Comparison of ENCODE assay signal across 8 cellular contexts in the genomic region with DNA sequence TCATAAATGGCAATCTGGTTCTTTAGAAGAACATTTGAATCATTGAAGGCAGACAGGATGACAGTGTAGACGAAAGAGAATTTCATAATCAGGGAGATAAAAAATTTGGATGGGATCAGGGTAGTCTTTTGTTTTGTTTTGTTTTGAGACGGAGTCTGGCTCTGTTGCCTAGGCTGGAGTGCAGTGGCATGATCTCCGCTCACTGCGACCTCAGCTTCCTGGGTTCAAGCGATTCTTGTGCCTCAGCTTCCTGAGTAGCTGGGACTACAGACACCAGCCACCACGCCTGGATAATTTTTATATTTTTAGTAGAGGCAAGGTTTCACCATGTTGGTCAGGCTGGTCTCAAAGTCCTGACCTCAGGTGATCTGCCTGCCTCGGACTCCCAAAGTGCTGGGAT. TPM values are rescaled to one million over a fixed set of nuclear protein-coding genes. Genes with fewer than 3 reads are reported as not detected.
DNase-seq lines count a peak whose midpoint lies in the region; ATAC-seq and TF ChIP-seq lines count a peak whose summit lies in the region.
"Not testable (repeated sequence)": the region's sequence is repeated elsewhere in the genome, so short reads cannot be mapped to it uniquely, and the experiment has no call there.

No MANE protein-coding gene starts in this region.

- peak overlapping the region; percentile 71 for H3K27ac Mint-ChIP-seq in activated T-cell treated with anti-CD3 and anti-CD28 coated beads, Interleukin-2, amount 50 U/mL, for 24 hours
- H3K27ac Mint-ChIP-seq in activated naive CD8-positive, alpha-beta T cell treated with anti-CD3 and anti-CD28 coated beads, Interleukin-2, amount 10 ng/mL, durations not matched to agents 7 days and 5 days: peak overlapping the region; percentile 86
- peak overlapping the region; percentile 10 for H3K27ac Mint-ChIP-seq in endothelial cell (ENCODE audit: unreplicated experiment)
- H3K27ac Mint-ChIP-seq in natural killer cell treated with Interleukin-12 subunit alpha and Interleukin-12 subunit beta and Interleukin-15 and Interleukin-18, amount 100 ng/mL, for 72 hours: peak overlapping the region in 1 of 2 donors; percentile 64
- peak overlapping the region; percentile 59 for H3K27ac Mint-ChIP-seq in stimulated activated naive CD8-positive, alpha-beta T cell treated with anti-CD3 and anti-CD28 coated beads, Interleukin-15, Interleukin-2, amounts not matched to agents 100 ng/mL and 50 ng/mL, for 24 hours

- H4K20me1 ChIP-seq in BLaER1 treated with 17β-estradiol and CSF1 and Interleukin-3, amounts not matched to agents 10 nM and 100 nM: peaks cover 21 to 67% (median 52%) of the 10 kb centered on the region in 11 experiments; a peak in 19 of 22 replicates

- peak overlapping the region; percentile 78 to 96 (median 88) for H3K4me2 ChIP-seq in BLaER1 treated with 17β-estradiol and CSF1 and Interleukin-3, amounts not matched to agents 10 nM and 100 nM

- H3K27ac ChIP-seq in BLaER1 treated with 17β-estradiol and CSF1 and Interleukin-3, amounts not matched to agents 10 nM and 100 nM: peak overlapping the region in 10 of 11 experiments; percentile 43 to 94 (median 66); a peak in 20 of 22 replicates

- peak overlapping the region; percentile 39 to 100 (median 92); a peak in 18 of 20 replicates for H3K4me3 ChIP-seq in BLaER1 treated with 17β-estradiol and CSF1 and Interleukin-3, amounts not matched to agents 10 nM and 100 nM
- H3K4me3 ChIP-seq in GM12865 (ENCODE audit: low read depth, low read length): peak overlapping the region; percentile 24

- H3K4me1 ChIP-seq in BLaER1 treated with 17β-estradiol and CSF1 and Interleukin-3, amounts not matched to agents 10 nM and 100 nM: peaks cover 50 to 65% (median 61%) of the 10 kb centered on the region in 10 experiments

- not testable (repeated sequence) for H3K9me3 Mint-ChIP-seq in activated T-cell treated with anti-CD3 and anti-CD28 coated beads, Interleukin-2, amount 50 U/mL, for 24 hours; activated naive CD8-positive, alpha-beta T cell treated with anti-CD3 and anti-CD28 coated beads, Interleukin-2, amount 10 ng/mL, durations not matched to agents 7 days and 5 days; endothelial cell (ENCODE audit: unreplicated experiment); natural killer cell treated with Interleukin-12 subunit alpha and Interleukin-12 subunit beta and Interleukin-15 and Interleukin-18, amount 100 ng/mL, for 72 hours; stimulated activated naive CD8-positive, alpha-beta T cell treated with anti-CD3 and anti-CD28 coated beads, Interleukin-15, Interleukin-2, amounts not matched to agents 100 ng/mL and 50 ng/mL, for 24 hours

- peaks cover 55% of the 10 kb centered on the region for H3K36me3 Mint-ChIP-seq in activated T-cell treated with anti-CD3 and anti-CD28 coated beads, Interleukin-2, amount 50 U/mL, for 24 hours (ENCODE audit: low read depth)
- H3K36me3 Mint-ChIP-seq in activated naive CD8-positive, alpha-beta T cell treated with anti-CD3 and anti-CD28 coated beads, Interleukin-2, amount 10 ng/mL, durations not matched to agents 7 days and 5 days: peaks cover 20% of the 10 kb centered on the region
- peaks cover 15% of the 10 kb centered on the region for H3K36me3 Mint-ChIP-seq in endothelial cell (ENCODE audit: low read depth, unreplicated experiment)
- H3K36me3 Mint-ChIP-seq in natural killer cell treated with Interleukin-12 subunit alpha and Interleukin-12 subunit beta and Interleukin-15 and Interleukin-18, amount 100 ng/mL, for 72 hours: not testable (repeated sequence)
- H3K36me3 Mint-ChIP-seq in stimulated activated naive CD8-positive, alpha-beta T cell treated with anti-CD3 and anti-CD28 coated beads, Interleukin-15, Interleukin-2, amounts not matched to agents 100 ng/mL and 50 ng/mL, for 24 hours (ENCODE audit: low read depth): peaks cover 49% of the 10 kb centered on the region

- peak overlapping the region; percentile 98 for H3K4me3 Mint-ChIP-seq in activated T-cell treated with anti-CD3 and anti-CD28 coated beads, Interleukin-2, amount 50 U/mL, for 24 hours
- H3K4me3 Mint-ChIP-seq in activated naive CD8-positive, alpha-beta T cell treated with anti-CD3 and anti-CD28 coated beads, Interleukin-2, amount 10 ng/mL, durations not matched to agents 7 days and 5 days: peak overlapping the region; percentile 97
- H3K4me3 Mint-ChIP-seq in endothelial cell (ENCODE audit: unreplicated experiment): not testable (repeated sequence)
- peak overlapping the region; percentile 55 for H3K4me3 Mint-ChIP-seq in natural killer cell treated with Interleukin-12 subunit alpha and Interleukin-12 subunit beta and Interleukin-15 and Interleukin-18, amount 100 ng/mL, for 72 hours
- H3K4me3 Mint-ChIP-seq in stimulated activated naive CD8-positive, alpha-beta T cell treated with anti-CD3 and anti-CD28 coated beads, Interleukin-15, Interleukin-2, amounts not matched to agents 100 ng/mL and 50 ng/mL, for 24 hours: peak overlapping the region; percentile 56

- POLR2A ChIA-PET in activated naive CD8-positive, alpha-beta T cell treated with anti-CD3 and anti-CD28 coated beads, Interleukin-2, amount 10 ng/mL, durations not matched to agents 7 days and 5 days (lab: Charles Lee): interaction anchor here (0.6 kb wide), 1 partner anchor 23 kb away, joined by 3 read pairs; a partner anchor contains a TSS

- DNase-seq in GM12865 (ENCODE audit: low read depth) (peak; percentile 55), T-helper 22 cell (ENCODE audit: low read depth) (peak; percentile 27)
- not testable (repeated sequence) for DNase-seq in activated T-cell treated with anti-CD3 and anti-CD28 coated beads, Interleukin-2, amount 50 U/mL, for 24 hours; endothelial cell (ENCODE audit: low spot score); natural killer cell treated with Interleukin-12 subunit alpha and Interleukin-12 subunit beta and Interleukin-15 and Interleukin-18, amount 100 ng/mL, for 72 hours (ENCODE audit: low spot score)
- peak; percentile 36 for DNase-seq in activated naive CD8-positive, alpha-beta T cell treated with anti-CD3 and anti-CD28 coated beads, Interleukin-2, amount 10 ng/mL, durations not matched to agents 7 days and 5 days

- peaks cover 19 to 48% (median 34%) of the 10 kb centered on the region in 11 experiments for H3K36me3 ChIP-seq in BLaER1 treated with 17β-estradiol and CSF1 and Interleukin-3, amounts not matched to agents 10 nM and 100 nM

- not testable (repeated sequence) for H3K27me3 ChIP-seq in BLaER1 treated with 17β-estradiol and CSF1 and Interleukin-3, amounts not matched to agents 10 nM and 100 nM

- ATAC-seq in activated naive CD8-positive, alpha-beta T cell treated with anti-CD3 and anti-CD28 coated beads, Interleukin-2, amount 10 ng/mL, durations not matched to agents 7 days and 5 days (ENCODE audit: low read depth): peak; percentile 9
- ATAC-seq in natural killer cell treated with Interleukin-12 subunit alpha and Interleukin-12 subunit beta and Interleukin-15 and Interleukin-18, amount 100 ng/mL, for 72 hours: not testable (repeated sequence)

- H3K9ac ChIP-seq in BLaER1 treated with 17β-estradiol and CSF1 and Interleukin-3, amounts not matched to agents 10 nM and 100 nM: peak overlapping the region; percentile 6 to 98 (median 92); a peak in 21 of 22 replicates

- H3K9me3 ChIP-seq in BLaER1 treated with 17β-estradiol and CSF1 and Interleukin-3, amounts not matched to agents 10 nM and 100 nM (replicated peaks in 1 of 11): not testable (repeated sequence)

- H3K27me3 Mint-ChIP-seq in activated T-cell treated with anti-CD3 and anti-CD28 coated beads, Interleukin-2, amount 50 U/mL, for 24 hours; activated naive CD8-positive, alpha-beta T cell treated with anti-CD3 and anti-CD28 coated beads, Interleukin-2, amount 10 ng/mL, durations not matched to agents 7 days and 5 days; endothelial cell (ENCODE audit: unreplicated experiment); natural killer cell treated with Interleukin-12 subunit alpha and Interleukin-12 subunit beta and Interleukin-15 and Interleukin-18, amount 100 ng/mL, for 72 hours; stimulated activated naive CD8-positive, alpha-beta T cell treated with anti-CD3 and anti-CD28 coated beads, Interleukin-15, Interleukin-2, amounts not matched to agents 100 ng/mL and 50 ng/mL, for 24 hours: not testable (repeated sequence)

- peaks cover 55% of the 10 kb centered on the region for H3K4me1 Mint-ChIP-seq in activated T-cell treated with anti-CD3 and anti-CD28 coated beads, Interleukin-2, amount 50 U/mL, for 24 hours (ENCODE audit: low read depth)
- H3K4me1 Mint-ChIP-seq in activated naive CD8-positive, alpha-beta T cell treated with anti-CD3 and anti-CD28 coated beads, Interleukin-2, amount 10 ng/mL, durations not matched to agents 7 days and 5 days: peaks cover 31% of the 10 kb centered on the region
- H3K4me1 Mint-ChIP-seq in endothelial cell (ENCODE audit: unreplicated experiment): peaks cover 24% of the 10 kb centered on the region
- peaks cover 32 to 34% of the 10 kb centered on the region in 2 donors for H3K4me1 Mint-ChIP-seq in natural killer cell treated with Interleukin-12 subunit alpha and Interleukin-12 subunit beta and Interleukin-15 and Interleukin-18, amount 100 ng/mL, for 72 hours (ENCODE audit: low read depth in 2 of 2)
- H3K4me1 Mint-ChIP-seq in stimulated activated naive CD8-positive, alpha-beta T cell treated with anti-CD3 and anti-CD28 coated beads, Interleukin-15, Interleukin-2, amounts not matched to agents 100 ng/mL and 50 ng/mL, for 24 hours (ENCODE audit: low read depth): peaks cover 66% of the 10 kb centered on the region

- TF ChIP-seq CTCF in GM12865 (IDR thresholded peaks at IDR 0.05; ENCODE audit: insufficient read depth, low read depth, low read length, missing control alignments); endothelial cell (IDR thresholded peaks at IDR 0.05; ENCODE audit: unreplicated experiment): not testable (repeated sequence)

RNA-seq across cellular contexts. Expression of a gene that starts 2.4 kb away (rescaled TPM):
- total RNA-seq in activated naive CD8-positive, alpha-beta T cell treated with anti-CD3 and anti-CD28 coated beads, Interleukin-2, amount 10 ng/mL, durations not matched to agents 7 days and 5 days: 10 to 100 TPM; 57.8 to 58.7 TPM
- total RNA-seq in endothelial cell (ENCODE audit: unreplicated experiment): 37.9 TPM
- total RNA-seq in natural killer cell treated with Interleukin-12 subunit alpha and Interleukin-12 subunit beta and Interleukin-15 and Interleukin-18, amount 100 ng/mL, for 72 hours: 10 to 100 TPM; 57.8 to 71.7 TPM

RNA-seq across cellular contexts. Expression of a gene that starts 22.9 kb away (rescaled TPM):
- total RNA-seq in activated naive CD8-positive, alpha-beta T cell treated with anti-CD3 and anti-CD28 coated beads, Interleukin-2, amount 10 ng/mL, durations not matched to agents 7 days and 5 days: 10 to 100 TPM; 77.4 to 81.3 TPM
- 260 TPM for total RNA-seq in endothelial cell (ENCODE audit: unreplicated experiment)
- 100 to 1,000 TPM; 319 to 344 TPM for total RNA-seq in natural killer cell treated with Interleukin-12 subunit alpha and Interleukin-12 subunit beta and Interleukin-15 and Interleukin-18, amount 100 ng/mL, for 72 hours
